10 cellular contexts compared by ENCODE assay signal in the genomic region with DNA sequence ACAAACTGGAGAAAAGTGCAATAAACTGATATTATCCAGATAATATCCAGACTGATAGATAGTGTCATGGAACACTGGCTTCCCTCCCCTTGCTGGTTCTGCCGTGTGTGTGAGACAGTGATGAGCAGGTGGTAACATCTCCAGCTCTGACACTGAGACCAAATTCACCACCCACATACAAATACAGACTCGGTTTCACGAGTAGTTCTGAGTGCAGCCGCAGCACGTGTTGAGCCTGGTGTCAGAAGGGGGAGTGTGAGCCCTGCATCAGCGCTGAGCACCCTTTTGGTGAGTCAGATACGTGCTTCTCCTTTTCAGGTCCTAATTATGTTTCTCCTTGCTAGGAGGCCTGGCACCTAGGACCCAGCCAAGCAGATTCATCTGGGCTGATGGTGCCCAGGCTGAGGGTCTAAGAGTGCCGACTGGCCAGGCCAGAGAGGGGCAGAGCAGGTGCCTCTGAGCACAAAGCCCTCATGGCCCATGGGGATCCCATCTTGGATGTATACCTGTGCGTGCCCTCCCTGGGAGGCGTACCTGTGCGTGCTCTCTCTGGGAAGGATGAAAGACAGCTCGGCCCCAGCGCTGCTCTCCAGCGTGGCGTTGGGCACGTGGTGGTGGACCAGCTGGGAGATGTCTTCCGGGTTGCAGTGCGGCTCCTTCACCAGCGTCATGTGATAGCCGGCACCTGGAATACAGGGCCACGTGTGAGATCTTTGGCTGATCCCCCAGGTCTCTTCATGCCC. TPM values are rescaled to one million over a fixed set of nuclear protein-coding genes. Genes with fewer than 3 reads are reported as not detected.
A peak's percentile ranks its signal among the peaks of the same experiment; 100 is the strongest.
DNase-seq lines count a peak whose midpoint lies in the region; ATAC-seq and TF ChIP-seq lines count a peak whose summit lies in the region.
"Had no signal": no experiment of that assay in that cellular context is flagged by ENCODE, and none has a peak within 500 bp of the region (broad histone marks: within the 10 kb centered on the region; RNA-seq: fewer than 3 reads in every experiment).

No MANE protein-coding gene starts in this region.

- no peak overlapping the region for H2AFZ ChIP-seq in OCI-LY7 (ENCODE audit: low read length)
- H2AFZ ChIP-seq in PC-3 (ENCODE audit: low read length), result no peak overlapping the region
- H2AFZ ChIP-seq in mesenchymal stem cell (ENCODE audit: low read depth, low read length), result no peak overlapping the region

- BruUV-seq in OCI-LY7 (replicated peaks; lab: Mats Ljungman, UMichigan) (no TSS peak), PC-3 (replicated peaks; lab: Mats Ljungman, UMichigan) (no TSS peak)

- TF ChIP-seq CTCF in OCI-LY7 (conservative IDR thresholded peaks at IDR 0.05; ENCODE audit: low read length), result no peak
- no peak for TF ChIP-seq CTCF in upper lobe of right lung (IDR thresholded peaks at IDR 0.05)
- TF ChIP-seq CTCF in PC-3 (conservative IDR thresholded peaks at IDR 0.05; ENCODE audit: low read depth, low read length), result no peak

- no peak overlapping the region for H3K18ac ChIP-seq in mesenchymal stem cell (ENCODE audit: low read depth in 1 of 2, low read length in 2 of 2)

- CTCF ChIA-PET in OCI-LY7 (lab: Charles Lee; ENCODE audit: unreplicated experiment), result no interaction called here
- CTCF ChIA-PET in PC-3 (lab: Charles Lee), result no interaction called here

- no peak overlapping the region for H3K14ac ChIP-seq in mesenchymal stem cell (ENCODE audit: low read length in 2 of 2)

- H2BK5ac ChIP-seq in mesenchymal stem cell (ENCODE audit: low read depth, low read length, poor library complexity, severe bottlenecking), result no peak overlapping the region

- H3K9me2 ChIP-seq in OCI-LY7 (ENCODE audit: insufficient read depth, low read length) (no peaks in the 10 kb centered on the region), PC-3 (replicated peaks; ENCODE audit: low read length) (no peaks in the 10 kb centered on the region)

- H3K4me2 ChIP-seq in OCI-LY7 (ENCODE audit: low read length) (no peak overlapping the region), PC-3 (ENCODE audit: low read length) (no peak overlapping the region), mesenchymal stem cell (ENCODE audit: low read length, poor library complexity, severe bottlenecking) (no peak overlapping the region)
- H3K4me2 ChIP-seq: A549, smooth muscle cell had no signal

- H4K20me1 ChIP-seq in OCI-LY7 (ENCODE audit: insufficient read depth, low read length) (no peaks in the 10 kb centered on the region; the same call in 1 of the 2 replicates), PC-3 (ENCODE audit: low read length) (no peaks in the 10 kb centered on the region)

- intact Hi-C loops in OCI-LY7 (cut with micrococcal nuclease; ENCODE audit: unreplicated experiment), result no loop called here
- intact Hi-C loops in upper lobe of right lung (cut with DNase I), result no loop called here
- intact Hi-C loops in PC-3 (cut with micrococcal nuclease), result no loop called here

- H3K23ac ChIP-seq in mesenchymal stem cell (ENCODE audit: low read length in 2 of 2), result no peak overlapping the region

- no peak overlapping the region for H3K4ac ChIP-seq in mesenchymal stem cell (ENCODE audit: low read depth in 1 of 2, low read length in 2 of 2)

- H2BK12ac ChIP-seq in mesenchymal stem cell (ENCODE audit: low read length in 2 of 2), result no peak overlapping the region

- no peak overlapping the region for H4K91ac ChIP-seq in mesenchymal stem cell (ENCODE audit: low read length)

- no peak overlapping the region for H4K8ac ChIP-seq in mesenchymal stem cell (ENCODE audit: low read length)

- no peaks in the 10 kb centered on the region for H3K9me3 ChIP-seq in OCI-LY7 (ENCODE audit: low read length)
- no peaks in the 10 kb centered on the region for H3K9me3 ChIP-seq in upper lobe of right lung
- H3K9me3 ChIP-seq in PC-3 (ENCODE audit: low read length), result no peaks in the 10 kb centered on the region
- no peaks in the 10 kb centered on the region for H3K9me3 ChIP-seq in mesenchymal stem cell (ENCODE audit: control insufficient read depth, low read length)
- H3K9me3 ChIP-seq: A549 had no signal

- no peaks in the 10 kb centered on the region for H3K79me1 ChIP-seq in mesenchymal stem cell (replicated peaks; ENCODE audit: low read length, poor library complexity, severe bottlenecking)

- H2AK5ac ChIP-seq in mesenchymal stem cell (ENCODE audit: low read length, severe bottlenecking), result no peak overlapping the region

- WGBS in mesenchymal stem cell, result 91% methylated on average over 21 of the region's 21 CpGs

- H3K27ac ChIP-seq in OCI-LY7 (ENCODE audit: low read depth, low read length, poor library complexity, severe bottlenecking), result no peak overlapping the region
- H3K27ac ChIP-seq in upper lobe of right lung, result no peak overlapping the region
- H3K27ac ChIP-seq in PC-3 (ENCODE audit: low read length), result no peak overlapping the region
- no peak overlapping the region for H3K27ac ChIP-seq in mesenchymal stem cell (ENCODE audit: low read length, poor library complexity, severe bottlenecking)
- H3K27ac ChIP-seq: A549 had no signal

- H3K36me3 ChIP-seq in OCI-LY7 (ENCODE audit: insufficient read depth, low read length) (no peaks in the 10 kb centered on the region), upper lobe of right lung (peaks cover 64% of the 10 kb centered on the region), PC-3 (ENCODE audit: low read depth, low read length) (no peaks in the 10 kb centered on the region), mesenchymal stem cell (ENCODE audit: control insufficient read depth in 1 of 2, insufficient read depth in 2 of 2, low read depth in 1 of 2, low read length in 2 of 2) (peaks cover 0 to 4% of the 10 kb centered on the region in 2 experiments)

- H3K79me2 ChIP-seq in OCI-LY7 (ENCODE audit: insufficient read depth, low read depth, low read length) (no peaks in the 10 kb centered on the region), PC-3 (ENCODE audit: low read length) (no peaks in the 10 kb centered on the region)

- peak; percentile 41 for DNase-seq in activated CD8-positive, alpha-beta memory T cell treated with anti-CD3 and anti-CD28 coated beads, Interleukin-2, amount 50 U/mL, for 48 hours
- no peak for DNase-seq in activated CD8-positive, alpha-beta memory T cell treated with anti-CD3 and anti-CD28 coated beads, Interleukin-2, amount 50 U/mL, for 4 hours
- DNase-seq in OCI-LY7 (ENCODE audit: low spot score) (peak; percentile 22), upper lobe of right lung (no peak), PC-3 (no peak), mesenchymal stem cell (no peak)
- DNase-seq: activated CD4-positive, alpha-beta memory T cell treated with anti-CD3 and anti-CD28 coated beads, Interleukin-2, amount 10 ng/mL, durations not matched to agents 7 days and 5 days; stimulated activated naive CD4-positive, alpha-beta T cell treated with Interleukin-2 at 50 U/mL for 16 hours had no signal

- H3K9ac ChIP-seq in PC-3 (ENCODE audit: low read length) (no peak overlapping the region), mesenchymal stem cell (ENCODE audit: low read length) (no peak overlapping the region)

- no peak overlapping the region for H2BK15ac ChIP-seq in mesenchymal stem cell (ENCODE audit: low read depth, poor library complexity, severe bottlenecking)

- H3F3A ChIP-seq in PC-3 (ENCODE audit: low read length, unreplicated experiment), result no peaks in the 10 kb centered on the region

- H3K27me3 ChIP-seq in upper lobe of right lung (no peaks in the 10 kb centered on the region), PC-3 (ENCODE audit: low read length) (no peaks in the 10 kb centered on the region), mesenchymal stem cell (ENCODE audit: control insufficient read depth in 1 of 2, insufficient read depth in 1 of 2, low read length in 2 of 2) (peaks cover 9 to 10% of the 10 kb centered on the region in 2 experiments)

- no peak overlapping the region for H2BK120ac ChIP-seq in mesenchymal stem cell (ENCODE audit: low read depth, low read length)

- POLR2A ChIA-PET in OCI-LY7 (lab: Charles Lee) (interaction anchor here (0.6 kb wide), 1 partner anchor 15 kb away, joined by 3 read pairs; no protein-coding TSS in a partner anchor), PC-3 (lab: Charles Lee; ENCODE audit: unreplicated experiment) (no interaction called here)

- H3K4me3 ChIP-seq in OCI-LY7 (ENCODE audit: low read depth, low read length, poor library complexity, severe bottlenecking) (no peak overlapping the region), upper lobe of right lung (no peak overlapping the region), PC-3 (ENCODE audit: low read length) (no peak overlapping the region), mesenchymal stem cell (ENCODE audit: insufficient read depth in 1 of 2, low read depth in 1 of 2, low read length in 2 of 2) (no peak overlapping the region)
- H3K4me3 ChIP-seq: A549, smooth muscle cell had no signal

- H3K4me1 ChIP-seq in OCI-LY7 (ENCODE audit: insufficient read depth, low read length, poor library complexity, severe bottlenecking) (no peaks in the 10 kb centered on the region), upper lobe of right lung (no peaks in the 10 kb centered on the region), PC-3 (ENCODE audit: insufficient read depth, low read length) (no peaks in the 10 kb centered on the region), mesenchymal stem cell (ENCODE audit: control insufficient read depth, insufficient read depth, low read depth, low read length) (peaks cover 6% of the 10 kb centered on the region)
- H3K4me1 ChIP-seq: A549 had no signal

- ATAC-seq in upper lobe of right lung (peak; percentile 2), PC-3 (no peak)
- ATAC-seq: A549 had no signal

RNA-seq across cellular contexts. Expression of a gene that starts 27.3 kb away (rescaled TPM):
- total RNA-seq in OCI-LY7 (2014; rRNA removed; shearing (Covaris generic)), result 211 and 225 TPM in 2 replicates
- 323 and 339 TPM in 2 replicates for total RNA-seq in OCI-LY7 (2022)
- 116 TPM for total RNA-seq in upper lobe of right lung
- total RNA-seq in PC-3 (2014; rRNA removed), result 131 and 154 TPM in 2 replicates
- 126 TPM for polyA plus RNA-seq in mesenchymal stem cell (2013, experiment 1 of 2)
- 118 TPM for polyA plus RNA-seq in mesenchymal stem cell (2013, experiment 2 of 2)

RNA-seq across cellular contexts. Expression of a gene that starts 43.8 kb away (rescaled TPM):
- 66.6 and 80.0 TPM in 2 replicates for total RNA-seq in OCI-LY7 (2014; rRNA removed; shearing (Covaris generic))
- 74.5 and 87.5 TPM in 2 replicates for total RNA-seq in OCI-LY7 (2022)
- total RNA-seq in upper lobe of right lung, result 46.2 TPM
- 71.7 and 90.5 TPM in 2 replicates for total RNA-seq in PC-3 (2014; rRNA removed)
- polyA plus RNA-seq in mesenchymal stem cell (2013, experiment 1 of 2), result 31.9 TPM
- 32.9 TPM for polyA plus RNA-seq in mesenchymal stem cell (2013, experiment 2 of 2)

RNA-seq across cellular contexts. Expression of a gene that starts 45.3 kb away (rescaled TPM):
- not detected in 2 replicates for total RNA-seq in OCI-LY7 (2014; rRNA removed; shearing (Covaris generic))
- total RNA-seq in OCI-LY7 (2022) (0.23 TPM in 1 of 2 replicates, not detected in the other), upper lobe of right lung (598 TPM), PC-3 (2014; rRNA removed) (11.0 and 15.5 TPM in 2 replicates)
- polyA plus RNA-seq in mesenchymal stem cell (2013, experiment 1 of 2), result 0.57 TPM
- 0.59 TPM for polyA plus RNA-seq in mesenchymal stem cell (2013, experiment 2 of 2)

RNA-seq across cellular contexts. Expression of a gene that starts 59.0 kb away (rescaled TPM):
- total RNA-seq in OCI-LY7 (2014; rRNA removed; shearing (Covaris generic)), result 6.6 and 6.9 TPM in 2 replicates
- total RNA-seq in OCI-LY7 (2022) (8.4 and 9.8 TPM in 2 replicates), upper lobe of right lung (0.78 TPM), PC-3 (2014; rRNA removed) (1.6 and 2.7 TPM in 2 replicates)
- 0.23 TPM for polyA plus RNA-seq in mesenchymal stem cell (2013, experiment 1 of 2)
- polyA plus RNA-seq in mesenchymal stem cell (2013, experiment 2 of 2), result 0.21 TPM

Comparison
In these comparisons a context has a peak if more than half of its experiments do, and no peak if none do; other contexts are left out.
1. DNase-seq: peak in activated CD8-positive, alpha-beta memory T cell treated with anti-CD3 and anti-CD28 coated beads, Interleukin-2, amount 50 U/mL, for 48 hours (single experiment) and OCI-LY7 (single experiment); none in activated CD8-positive, alpha-beta memory T cell treated with anti-CD3 and anti-CD28 coated beads, Interleukin-2, amount 50 U/mL, for 4 hours (single experiment), upper lobe of right lung (single experiment), PC-3 (single experiment) and mesenchymal stem cell (single experiment).
2. RNA of a gene that starts 45.3 kb away (total RNA-seq): 598 TPM in upper lobe of right lung (single experiment); 11.0 to 15.5 TPM in PC-3 and 0.23 TPM in OCI-LY7; every median in the first group is over 10 times any median in the second.